In the genomic region with DNA sequence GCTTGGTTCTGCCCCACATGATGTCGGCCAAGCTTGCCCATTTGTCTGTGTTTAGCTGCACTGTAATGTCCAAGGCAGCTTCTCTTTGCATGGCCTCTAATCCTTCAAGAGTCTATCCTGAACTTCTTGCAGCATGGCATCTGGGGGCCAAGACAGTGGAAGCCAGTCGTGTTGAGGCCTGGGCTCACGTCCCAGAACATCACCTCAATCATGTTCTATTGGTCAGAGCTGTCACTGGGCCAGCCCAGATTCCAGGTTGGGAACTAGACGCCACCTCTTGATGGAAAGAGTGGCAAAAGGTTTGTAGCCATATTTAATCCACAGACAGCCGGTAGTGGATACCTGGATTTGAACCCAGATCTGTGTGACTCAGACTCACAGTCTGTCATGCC, we compare ENCODE assay signal across 17 cellular contexts. TPM values are rescaled to one million over a fixed set of nuclear protein-coding genes. Genes with fewer than 3 reads are reported as not detected.
DNase-seq lines count a peak whose midpoint lies in the region; ATAC-seq and TF ChIP-seq lines count a peak whose summit lies in the region.
"Had no signal": no experiment of that assay in that cellular context is flagged by ENCODE, and none has a peak within 500 bp of the region (broad histone marks: within the 10 kb centered on the region; RNA-seq: fewer than 3 reads in every experiment).

No MANE protein-coding gene starts in this region.

- POLR2A ChIA-PET in CD4-positive, alpha-beta memory T cell (lab: Charles Lee; ENCODE audit: partially characterized antibody), result interaction anchor here (0.8 to 1.5 kb wide), 5 partner anchors 16 to 478 kb away, joined by 3 to 4 read pairs (median 3); a partner anchor contains a TSS
- POLR2A ChIA-PET in activated CD8-positive, alpha-beta T cell treated with anti-CD3 and anti-CD28 coated beads, Interleukin-2, amount 10 ng/mL, durations not matched to agents 7 days and 5 days (lab: Charles Lee), result no interaction called here
- POLR2A ChIA-PET in naive thymus-derived CD4-positive, alpha-beta T cell (lab: Charles Lee), result interaction anchor here (1.1 to 1.5 kb wide), 3 partner anchors 9 to 34 kb away, joined by 3 to 4 read pairs (median 3); no protein-coding TSS in a partner anchor

- H3K36me3 ChIP-seq in ACC112 (ENCODE audit: insufficient read depth, low read length), result 0 out of 2 replicates have a peak, but pooled peaks cover 8% of the 10 kb centered on the region
- no peaks in the 10 kb centered on the region for H3K36me3 ChIP-seq in CD4-positive, alpha-beta memory T cell (ENCODE audit: insufficient read depth, low read length)
- peaks cover 0 to 3% (median 0%) of the 10 kb centered on the region in 3 experiments for H3K36me3 ChIP-seq in naive thymus-derived CD4-positive, alpha-beta T cell (ENCODE audit: control insufficient read depth in 2 of 3, insufficient read depth in 3 of 3, low read length in 3 of 3)
- H3K36me3 ChIP-seq in left lung, result peaks cover 0 to 6% of the 10 kb centered on the region in 2 donors
- peaks cover 0 to 16% (median 0%) of the 10 kb centered on the region in 6 donors for H3K36me3 ChIP-seq in spleen
- H3K36me3 ChIP-seq: gastroesophageal sphincter, suprapubic skin had no signal

- no peaks in the 10 kb centered on the region for H3K9me3 Mint-ChIP-seq in CD4-positive, alpha-beta memory T cell
- no peaks in the 10 kb centered on the region for H3K9me3 Mint-ChIP-seq in activated CD8-positive, alpha-beta T cell treated with anti-CD3 and anti-CD28 coated beads, Interleukin-2, amount 10 ng/mL, durations not matched to agents 7 days and 5 days (ENCODE audit: insufficient read depth)
- peaks cover 0 to 4% (median 0%) of the 10 kb centered on the region in 11 donors for H3K9me3 Mint-ChIP-seq in naive thymus-derived CD4-positive, alpha-beta T cell
- H3K9me3 Mint-ChIP-seq: natural killer cell treated with Interleukin-12 subunit alpha and Interleukin-12 subunit beta and Interleukin-15 and Interleukin-18, amount 100 ng/mL, for 72 hours had no signal

- no peak overlapping the region for H2AFZ ChIP-seq in ACC112 (ENCODE audit: low read length, unreplicated experiment)

- H3K4me1 Mint-ChIP-seq in CD4-positive, alpha-beta memory T cell, result peaks cover 53 to 74% (median 65%) of the 10 kb centered on the region in 4 donors
- peaks cover 64% of the 10 kb centered on the region for H3K4me1 Mint-ChIP-seq in activated CD8-positive, alpha-beta T cell treated with anti-CD3 and anti-CD28 coated beads, Interleukin-2, amount 10 ng/mL, durations not matched to agents 7 days and 5 days (ENCODE audit: low read depth)
- H3K4me1 Mint-ChIP-seq in naive thymus-derived CD4-positive, alpha-beta T cell, result peaks cover 52 to 83% (median 71%) of the 10 kb centered on the region in 7 donors

- no peaks in the 10 kb centered on the region for H3K9me3 ChIP-seq in CD4-positive, alpha-beta memory T cell (ENCODE audit: control insufficient read depth in 1 of 2, low read length in 2 of 2)
- no peaks in the 10 kb centered on the region for H3K9me3 ChIP-seq in naive thymus-derived CD4-positive, alpha-beta T cell (ENCODE audit: control insufficient read depth in 2 of 3, low read length in 3 of 3)
- H3K9me3 ChIP-seq in left lung, result no peaks in the 10 kb centered on the region
- no peaks in the 10 kb centered on the region for H3K9me3 ChIP-seq in spleen
- H3K9me3 ChIP-seq: gastroesophageal sphincter, suprapubic skin had no signal

- H3K79me2 ChIP-seq in ACC112 (ENCODE audit: control insufficient read depth, insufficient read depth, low read length, unreplicated experiment), result peaks cover 53% of the 10 kb centered on the region

- ATAC-seq in activated CD8-positive, alpha-beta T cell treated with anti-CD3 and anti-CD28 coated beads, Interleukin-2, amount 10 ng/mL, durations not matched to agents 7 days and 5 days, result no peak
- ATAC-seq in naive thymus-derived CD4-positive, alpha-beta T cell, result no peak
- ATAC-seq in left lung (no peak), HG03354 (IDR thresholded peaks at IDR 0.05; ENCODE audit: poor library complexity, severe bottlenecking, unreplicated experiment) (no peak)
- ATAC-seq: gastroesophageal sphincter; natural killer cell treated with Interleukin-12 subunit alpha and Interleukin-12 subunit beta and Interleukin-15 and Interleukin-18, amount 100 ng/mL, for 72 hours had no signal

- H3K27ac Mint-ChIP-seq in CD4-positive, alpha-beta memory T cell, result peak overlapping the region in 6 of 7 donors; percentile 61 to 93 (median 85)
- peak overlapping the region; percentile 18 for H3K27ac Mint-ChIP-seq in activated CD8-positive, alpha-beta T cell treated with anti-CD3 and anti-CD28 coated beads, Interleukin-2, amount 10 ng/mL, durations not matched to agents 7 days and 5 days
- H3K27ac Mint-ChIP-seq in naive thymus-derived CD4-positive, alpha-beta T cell, result peak overlapping the region in 8 of 9 donors; percentile 63 to 94 (median 85)
- H3K27ac Mint-ChIP-seq: memory B cell had no signal

- no peaks in the 10 kb centered on the region for H3K27me3 ChIP-seq in ACC112 (ENCODE audit: insufficient read depth, low read length)
- H3K27me3 ChIP-seq in CD4-positive, alpha-beta memory T cell (ENCODE audit: insufficient read depth, low read length), result no peaks in the 10 kb centered on the region
- no peaks in the 10 kb centered on the region for H3K27me3 ChIP-seq in naive thymus-derived CD4-positive, alpha-beta T cell (ENCODE audit: control insufficient read depth in 2 of 2, insufficient read depth in 2 of 2, low read length in 2 of 2)
- H3K27me3 ChIP-seq in left lung, result no peaks in the 10 kb centered on the region
- no peaks in the 10 kb centered on the region for H3K27me3 ChIP-seq in spleen (replicated peaks in 1 of 7)
- H3K27me3 ChIP-seq: gastroesophageal sphincter, suprapubic skin had no signal

- CTCF ChIA-PET in CD4-positive, alpha-beta memory T cell (lab: Charles Lee; ENCODE audit: partially characterized antibody), result interaction anchor here (0.9 to 1.6 kb wide), 4 partner anchors 24 to 202 kb away, joined by 3 to 4 read pairs (median 3); no protein-coding TSS in a partner anchor
- CTCF ChIA-PET in activated CD8-positive, alpha-beta T cell treated with anti-CD3 and anti-CD28 coated beads, Interleukin-2, amount 10 ng/mL, durations not matched to agents 7 days and 5 days (lab: Charles Lee), result interaction anchor here (1.4 to 2.1 kb wide), 5 partner anchors 10 to 82 kb away, joined by 4 to 11 read pairs (median 7); no protein-coding TSS in a partner anchor
- CTCF ChIA-PET in naive thymus-derived CD4-positive, alpha-beta T cell (lab: Charles Lee), result interaction anchor here (1.2 to 1.3 kb wide), 2 partner anchors 26 to 81 kb away, joined by 3 read pairs; no protein-coding TSS in a partner anchor

- peaks cover 44% of the 10 kb centered on the region for H3K4me1 ChIP-seq in ACC112 (ENCODE audit: control insufficient read depth, insufficient read depth, low read length, unreplicated experiment)
- H3K4me1 ChIP-seq in CD4-positive, alpha-beta memory T cell (ENCODE audit: insufficient read depth, low read length), result peaks cover 56% of the 10 kb centered on the region
- H3K4me1 ChIP-seq in naive thymus-derived CD4-positive, alpha-beta T cell (ENCODE audit: control insufficient read depth in 2 of 2, insufficient read depth in 2 of 2, low read length in 2 of 2), result peaks cover 35 to 43% of the 10 kb centered on the region in 2 donors
- H3K4me1 ChIP-seq in left lung, result peaks cover 24 to 58% of the 10 kb centered on the region in 2 donors
- peaks cover 31 to 82% (median 47%) of the 10 kb centered on the region in 6 donors for H3K4me1 ChIP-seq in spleen

- H3K4me3 ChIP-seq in ACC112 (ENCODE audit: low read depth, low read length), result no peak overlapping the region
- H3K4me3 ChIP-seq in CD4-positive, alpha-beta memory T cell (ENCODE audit: low read length in 2 of 2), result no peak overlapping the region
- H3K4me3 ChIP-seq in naive thymus-derived CD4-positive, alpha-beta T cell (ENCODE audit: low read length), result no peak overlapping the region
- no peak overlapping the region for H3K4me3 ChIP-seq in left lung
- H3K4me3 ChIP-seq in spleen, result no peak overlapping the region
- H3K4me3 ChIP-seq: gastroesophageal sphincter, suprapubic skin had no signal

- peak overlapping the region; percentile 99 for H3K27ac ChIP-seq in ACC112 (ENCODE audit: low read depth, low read length)
- H3K27ac ChIP-seq in CD4-positive, alpha-beta memory T cell (ENCODE audit: low read depth, low read length), result no peak overlapping the region
- H3K27ac ChIP-seq in naive thymus-derived CD4-positive, alpha-beta T cell (ENCODE audit: low read depth, low read length), result peak overlapping the region; percentile 32
- no peak overlapping the region for H3K27ac ChIP-seq in left lung
- H3K27ac ChIP-seq in spleen, result peak overlapping the region in 2 of 8 donors; percentile 40 to 43
- H3K27ac ChIP-seq: gastroesophageal sphincter, suprapubic skin had no signal

- H3K27me3 Mint-ChIP-seq in CD4-positive, alpha-beta memory T cell, result no peaks in the 10 kb centered on the region
- no peaks in the 10 kb centered on the region for H3K27me3 Mint-ChIP-seq in activated CD8-positive, alpha-beta T cell treated with anti-CD3 and anti-CD28 coated beads, Interleukin-2, amount 10 ng/mL, durations not matched to agents 7 days and 5 days (ENCODE audit: low read depth)
- H3K27me3 Mint-ChIP-seq in naive thymus-derived CD4-positive, alpha-beta T cell, result no peaks in the 10 kb centered on the region
- H3K27me3 Mint-ChIP-seq: memory B cell; natural killer cell treated with Interleukin-12 subunit alpha and Interleukin-12 subunit beta and Interleukin-15 and Interleukin-18, amount 100 ng/mL, for 72 hours had no signal

- TF ChIP-seq CTCF in left lung (IDR thresholded peaks at IDR 0.05) (no peak), spleen (IDR thresholded peaks at IDR 0.05 in 8 of 11, conservative IDR thresholded peaks at IDR 0.05 in 3 of 11) (no peak)

- intact Hi-C loops in CD4-positive, alpha-beta memory T cell (cut with micrococcal nuclease), result no loop called here
- intact Hi-C loops in naive thymus-derived CD4-positive, alpha-beta T cell (cut with micrococcal nuclease), result loop anchor here (2.0 to 5.0 kb wide), 2 partner anchors 19 to 50 kb away; no protein-coding TSS in a partner anchor
- intact Hi-C loops in left lung (cut with DNase I), result no loop called here
- intact Hi-C loops in spleen (cut with DNase I; ENCODE audit: low total_unique reads), result no loop called here

- no peak overlapping the region for H3K4me3 Mint-ChIP-seq in CD4-positive, alpha-beta memory T cell
- no peak overlapping the region for H3K4me3 Mint-ChIP-seq in activated CD8-positive, alpha-beta T cell treated with anti-CD3 and anti-CD28 coated beads, Interleukin-2, amount 10 ng/mL, durations not matched to agents 7 days and 5 days
- H3K4me3 Mint-ChIP-seq in naive thymus-derived CD4-positive, alpha-beta T cell, result no peak overlapping the region
- H3K4me3 Mint-ChIP-seq: memory B cell had no signal

- peaks cover 12 to 16% of the 10 kb centered on the region in 2 donors for H3K36me3 Mint-ChIP-seq in CD4-positive, alpha-beta memory T cell
- peaks cover 40% of the 10 kb centered on the region for H3K36me3 Mint-ChIP-seq in activated CD8-positive, alpha-beta T cell treated with anti-CD3 and anti-CD28 coated beads, Interleukin-2, amount 10 ng/mL, durations not matched to agents 7 days and 5 days (ENCODE audit: low read depth)
- peaks cover 0 to 44% (median 9%) of the 10 kb centered on the region in 5 donors for H3K36me3 Mint-ChIP-seq in naive thymus-derived CD4-positive, alpha-beta T cell

- 93 to 99% (median 95%) methylated on average over 4 to 5 of the region's 5 CpGs for WGBS in spleen, 5 donors

- no peak for DNase-seq in CD4-positive, alpha-beta memory T cell
- no peak for DNase-seq in activated CD8-positive, alpha-beta T cell treated with anti-CD3 and anti-CD28 coated beads, Interleukin-2, amount 10 ng/mL, durations not matched to agents 7 days and 5 days
- no peak for DNase-seq in naive thymus-derived CD4-positive, alpha-beta T cell
- DNase-seq in left lung (no peak), T1000 (lab: John Stamatoyannopoulos, UW) (no peak), spleen (no peak)
- DNase-seq: Calu3, GOT3, NCI-H1436 treated with DMSO at 0.1 percent for 48 hours, NCI-H524 treated with DMSO at 0.1 percent for 48 hours, SW 1271 had no signal

- no peak for TF ChIP-seq POLR2A in spleen (IDR thresholded peaks at IDR 0.05)

RNA-seq across cellular contexts. Expression of a gene that starts 25.3 kb away (rescaled TPM):
- total RNA-seq in CD4-positive, alpha-beta memory T cell, result 10 to 100 TPM; 37.2 to 38.7 TPM
- polyA plus RNA-seq in CD4-positive, alpha-beta memory T cell, result 10 to 100 TPM in 1 of 2 donors, 1 to 10 TPM in 1; 2.6 to 10.7 TPM
- 10 to 100 TPM; 36.3 to 36.7 TPM for total RNA-seq in activated CD8-positive, alpha-beta T cell treated with anti-CD3 and anti-CD28 coated beads, Interleukin-2, amount 10 ng/mL, durations not matched to agents 7 days and 5 days
- total RNA-seq in naive thymus-derived CD4-positive, alpha-beta T cell, result 10 to 100 TPM; 29.3 to 47.1 (median 36.0) TPM
- polyA plus RNA-seq in naive thymus-derived CD4-positive, alpha-beta T cell, result 10 to 100 TPM in 1 of 2 donors, 1 to 10 TPM in 1; 7.3 to 20.2 TPM
- 10 to 100 TPM; 23.5 to 28.4 TPM for total RNA-seq in left lung
- total RNA-seq in spleen, result 10 to 100 TPM; 24.5 to 37.4 (median 34.9) TPM
- polyA plus RNA-seq in spleen, result 10 to 100 TPM in 2 of 3 donors, 1 to 10 TPM in 1; 9.4 to 16.8 (median 12.7) TPM

Comparison
In these comparisons a context has a peak if more than half of its experiments do, and no peak if none do; other contexts are left out.
1. H3K27ac ChIP-seq: peak in ACC112 (single experiment) and naive thymus-derived CD4-positive, alpha-beta T cell (single experiment); none in CD4-positive, alpha-beta memory T cell (single experiment) and left lung (0 of 2).
2. H3K27ac Mint-ChIP-seq: peak in every context shown above with its lines; median percentile 85 in CD4-positive, alpha-beta memory T cell; 85 in naive thymus-derived CD4-positive, alpha-beta T cell; 18 in activated CD8-positive, alpha-beta T cell treated with anti-CD3 and anti-CD28 coated beads, Interleukin-2, amount 10 ng/mL, durations not matched to agents 7 days and 5 days.
3. intact Hi-C loops: an anchor here in naive thymus-derived CD4-positive, alpha-beta T cell (2.0 to 5.0 kb wide); none called in CD4-positive, alpha-beta memory T cell, left lung and spleen.